20 cellular contexts compared by ENCODE assay signal in the genomic region with DNA sequence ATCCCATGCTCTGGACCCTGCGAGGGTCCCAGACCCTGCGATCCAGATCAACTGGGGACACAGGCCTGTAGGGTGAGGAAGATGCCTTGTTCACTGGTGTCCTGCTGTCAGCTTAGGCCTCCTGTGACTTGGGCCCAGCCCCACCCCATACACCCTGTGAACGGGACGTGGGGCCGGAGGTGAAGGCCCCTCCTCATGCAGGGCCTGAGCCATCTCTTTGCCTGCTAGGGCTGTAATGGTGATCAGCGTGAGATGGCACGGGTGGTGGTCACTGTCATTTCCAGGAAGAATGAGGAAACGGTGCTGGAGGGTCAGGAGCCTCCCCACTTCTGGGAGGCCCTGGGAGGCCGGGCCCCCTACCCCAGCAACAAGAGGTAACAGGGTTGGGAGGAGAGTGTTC. TPM values are rescaled to one million over a fixed set of nuclear protein-coding genes. Genes with fewer than 3 reads are reported as not detected.
DNase-seq lines count a peak whose midpoint lies in the region; ATAC-seq lines count a peak whose summit lies in the region.
"Had no signal": no experiment of that assay in that cellular context is flagged by ENCODE, and none has a peak within 500 bp of the region (broad histone marks: within the 10 kb centered on the region; RNA-seq: fewer than 3 reads in every experiment).

No MANE protein-coding gene starts in this region.

- peak overlapping the region; percentile 48 for H3K27ac Mint-ChIP-seq in activated T-cell treated with anti-CD3 and anti-CD28 coated beads, Interleukin-2, amount 50 U/mL, for 24 hours
- peak overlapping the region; percentile 15 for H3K27ac Mint-ChIP-seq in activated CD4-positive, alpha-beta memory T cell treated with anti-CD3 and anti-CD28 coated beads for 36 hours

- H4K8ac ChIP-seq in mesenchymal stem cell (ENCODE audit: low read length) = peak overlapping the region; percentile 59

- 90% methylated on average over 9 of the region's 9 CpGs for WGBS in mesenchymal stem cell

- DNase-seq in activated T-cell treated with anti-CD3 and anti-CD28 coated beads, Interleukin-2, amount 50 U/mL, for 24 hours = no peak
- no peak for DNase-seq in activated T-cell treated with anti-CD3 and anti-CD28 coated beads, Interleukin-2, amount 50 U/mL, for 48 hours
- no peak for DNase-seq in activated CD4-positive, alpha-beta memory T cell treated with anti-CD3 and anti-CD28 coated beads for 36 hours
- DNase-seq in mesenchymal stem cell (no peak), hypothalamus (lab: John Stamatoyannopoulos, UW) (no peak), DMS79 treated with DMSO at 0.1 percent for 48 hours (lab: John Stamatoyannopoulos, UW) (no peak)
- DNase-seq: cerebellar nuclear complex, NCI-H1417 treated with DMSO at 0.1 percent for 48 hours, T1000 had no signal

- H2BK5ac ChIP-seq in mesenchymal stem cell (ENCODE audit: low read depth, low read length, poor library complexity, severe bottlenecking) = no peak overlapping the region

- H3K27ac ChIP-seq in mesenchymal stem cell (ENCODE audit: low read length, poor library complexity, severe bottlenecking) (no peak overlapping the region), stomach smooth muscle (ENCODE audit: low read length) (no peak overlapping the region)
- H3K27ac ChIP-seq: adrenal gland had no signal

- H3K9ac ChIP-seq in mesenchymal stem cell (ENCODE audit: low read length) = no peak overlapping the region
- H3K9ac ChIP-seq in stomach smooth muscle (ENCODE audit: low read length in 2 of 2) = peak overlapping the region; percentile 47

- H3K4ac ChIP-seq in mesenchymal stem cell (ENCODE audit: low read depth in 1 of 2, low read length in 2 of 2) = no peak overlapping the region

- H3K27me3 Mint-ChIP-seq in activated T-cell treated with anti-CD3 and anti-CD28 coated beads, Interleukin-2, amount 50 U/mL, for 24 hours = no peaks in the 10 kb centered on the region
- no peaks in the 10 kb centered on the region for H3K27me3 Mint-ChIP-seq in activated CD4-positive, alpha-beta memory T cell treated with anti-CD3 and anti-CD28 coated beads for 36 hours
- H3K27me3 Mint-ChIP-seq: natural killer cell treated with Interleukin-12 subunit alpha and Interleukin-12 subunit beta and Interleukin-15 and Interleukin-18, amount 100 ng/mL, for 72 hours; type B pancreatic cell had no signal

- no peak overlapping the region for H3K4me3 Mint-ChIP-seq in activated T-cell treated with anti-CD3 and anti-CD28 coated beads, Interleukin-2, amount 50 U/mL, for 24 hours
- no peak overlapping the region for H3K4me3 Mint-ChIP-seq in activated CD4-positive, alpha-beta memory T cell treated with anti-CD3 and anti-CD28 coated beads for 36 hours
- H3K4me3 Mint-ChIP-seq: natural killer cell treated with Interleukin-12 subunit alpha and Interleukin-12 subunit beta and Interleukin-15 and Interleukin-18, amount 100 ng/mL, for 72 hours; type B pancreatic cell had no signal

- H2BK120ac ChIP-seq in mesenchymal stem cell (ENCODE audit: low read depth, low read length) = no peak overlapping the region

- peaks cover 84% of the 10 kb centered on the region for H3K36me3 Mint-ChIP-seq in activated T-cell treated with anti-CD3 and anti-CD28 coated beads, Interleukin-2, amount 50 U/mL, for 24 hours (ENCODE audit: low read depth)
- peaks cover 9% of the 10 kb centered on the region for H3K36me3 Mint-ChIP-seq in activated CD4-positive, alpha-beta memory T cell treated with anti-CD3 and anti-CD28 coated beads for 36 hours
- H3K36me3 Mint-ChIP-seq: natural killer cell treated with Interleukin-12 subunit alpha and Interleukin-12 subunit beta and Interleukin-15 and Interleukin-18, amount 100 ng/mL, for 72 hours had no signal

- no peaks in the 10 kb centered on the region for H3K9me3 ChIP-seq in mesenchymal stem cell (ENCODE audit: control insufficient read depth, low read length)
- H3K9me3 ChIP-seq in stomach smooth muscle (ENCODE audit: control insufficient read depth in 2 of 2, low read length in 2 of 2) = no peaks in the 10 kb centered on the region
- H3K9me3 ChIP-seq: adrenal gland; BLaER1 treated with 17β-estradiol and CSF1 and Interleukin-3, amounts not matched to agents 10 nM and 100 nM; right atrium auricular region had no signal

- no peak overlapping the region for H3K23ac ChIP-seq in mesenchymal stem cell (ENCODE audit: low read length in 2 of 2)

- H3K4me1 ChIP-seq in mesenchymal stem cell (ENCODE audit: control insufficient read depth, insufficient read depth, low read depth, low read length) (peaks cover 13% of the 10 kb centered on the region), stomach smooth muscle (ENCODE audit: control insufficient read depth, insufficient read depth, low read length) (peaks cover 21% of the 10 kb centered on the region)

- no peak overlapping the region for H2BK12ac ChIP-seq in mesenchymal stem cell (ENCODE audit: low read length in 2 of 2)

- POLR2A ChIA-PET in activated CD4-positive, alpha-beta memory T cell treated with anti-CD3 and anti-CD28 coated beads for 36 hours (lab: Charles Lee) = no interaction called here

- no peak overlapping the region for H2AK5ac ChIP-seq in mesenchymal stem cell (ENCODE audit: low read length, severe bottlenecking)

- H2AFZ ChIP-seq in mesenchymal stem cell (ENCODE audit: low read depth, low read length) = no peak overlapping the region

- intact Hi-C loops in activated CD4-positive, alpha-beta memory T cell treated with anti-CD3 and anti-CD28 coated beads for 36 hours (cut with micrococcal nuclease) = loop anchor here (1.0 kb wide), 1 partner anchor 29 kb away; no protein-coding TSS in a partner anchor

- no peak overlapping the region for H4K91ac ChIP-seq in mesenchymal stem cell (ENCODE audit: low read length)

- peaks cover 32% of the 10 kb centered on the region for H3K4me1 Mint-ChIP-seq in activated T-cell treated with anti-CD3 and anti-CD28 coated beads, Interleukin-2, amount 50 U/mL, for 24 hours (ENCODE audit: low read depth)
- H3K4me1 Mint-ChIP-seq in activated CD4-positive, alpha-beta memory T cell treated with anti-CD3 and anti-CD28 coated beads for 36 hours (ENCODE audit: low read depth) = peaks cover 31% of the 10 kb centered on the region

- no peak for ATAC-seq in GM18861 (IDR thresholded peaks at IDR 0.05; ENCODE audit: unreplicated experiment)

- no peak overlapping the region for H3K14ac ChIP-seq in mesenchymal stem cell (ENCODE audit: low read length in 2 of 2)

- no peak overlapping the region for H3K4me2 ChIP-seq in mesenchymal stem cell (ENCODE audit: low read length, poor library complexity, severe bottlenecking)

- no peak overlapping the region for H3K18ac ChIP-seq in mesenchymal stem cell (ENCODE audit: low read depth in 1 of 2, low read length in 2 of 2)

- H3K36me3 ChIP-seq in mesenchymal stem cell (ENCODE audit: control insufficient read depth in 1 of 2, insufficient read depth in 2 of 2, low read depth in 1 of 2, low read length in 2 of 2) (peaks cover 25 to 51% of the 10 kb centered on the region in 2 experiments), stomach smooth muscle (ENCODE audit: control insufficient read depth in 2 of 2, insufficient read depth in 2 of 2, low read length in 2 of 2) (peaks cover 3 to 16% of the 10 kb centered on the region in 2 donors)

- no peaks in the 10 kb centered on the region for H3K79me1 ChIP-seq in mesenchymal stem cell (replicated peaks; ENCODE audit: low read length, poor library complexity, severe bottlenecking)

- H3K9me3 Mint-ChIP-seq in activated T-cell treated with anti-CD3 and anti-CD28 coated beads, Interleukin-2, amount 50 U/mL, for 24 hours = no peaks in the 10 kb centered on the region
- no peaks in the 10 kb centered on the region for H3K9me3 Mint-ChIP-seq in activated CD4-positive, alpha-beta memory T cell treated with anti-CD3 and anti-CD28 coated beads for 36 hours
- H3K9me3 Mint-ChIP-seq: natural killer cell treated with Interleukin-12 subunit alpha and Interleukin-12 subunit beta and Interleukin-15 and Interleukin-18, amount 100 ng/mL, for 72 hours; type B pancreatic cell had no signal

- H3K4me3 ChIP-seq in mesenchymal stem cell (ENCODE audit: insufficient read depth in 1 of 2, low read depth in 1 of 2, low read length in 2 of 2) (no peak overlapping the region), stomach smooth muscle (ENCODE audit: low read length in 2 of 2) (no peak overlapping the region)
- H3K4me3 ChIP-seq: adrenal gland; BLaER1 treated with 17β-estradiol and CSF1 and Interleukin-3, amounts not matched to agents 10 nM and 100 nM had no signal

- H3K27me3 ChIP-seq in mesenchymal stem cell (ENCODE audit: control insufficient read depth in 1 of 2, insufficient read depth in 1 of 2, low read length in 2 of 2) (no peaks in the 10 kb centered on the region), stomach smooth muscle (ENCODE audit: control insufficient read depth in 1 of 2, insufficient read depth in 2 of 2, low read length in 2 of 2) (no peaks in the 10 kb centered on the region)
- H3K27me3 ChIP-seq: adrenal gland; BLaER1 treated with 17β-estradiol and CSF1 and Interleukin-3, amounts not matched to agents 10 nM and 100 nM; right atrium auricular region had no signal

- H2BK15ac ChIP-seq in mesenchymal stem cell (ENCODE audit: low read depth, poor library complexity, severe bottlenecking) = no peak overlapping the region

- CTCF ChIA-PET in activated CD4-positive, alpha-beta memory T cell treated with anti-CD3 and anti-CD28 coated beads for 36 hours (lab: Charles Lee) = interaction anchor here (1.1 to 2.4 kb wide), 7 partner anchors 10 to 477 kb away, joined by 3 to 16 read pairs (median 6); partner anchors contain the start of gene DLEC1

RNA-seq across cellular contexts. Expression of gene VILL, which starts 12.4 kb away (rescaled TPM):
- total RNA-seq in activated CD4-positive, alpha-beta memory T cell treated with anti-CD3 and anti-CD28 coated beads for 36 hours = 10 to 100 TPM in 1 of 2 experiments, 1 to 10 TPM in 1; 9.9 to 11.3 TPM
- 0.98 TPM for polyA plus RNA-seq in mesenchymal stem cell (2013, experiment 1 of 2)
- 1.0 TPM for polyA plus RNA-seq in mesenchymal stem cell (2013, experiment 2 of 2)

RNA-seq across cellular contexts. Expression of gene PLCD1, which starts 26.5 kb away (rescaled TPM):
- total RNA-seq in activated CD4-positive, alpha-beta memory T cell treated with anti-CD3 and anti-CD28 coated beads for 36 hours = 10 to 100 TPM; 17.3 to 17.6 TPM
- 16.1 TPM for polyA plus RNA-seq in mesenchymal stem cell (2013, experiment 1 of 2)
- 16.2 TPM for polyA plus RNA-seq in mesenchymal stem cell (2013, experiment 2 of 2)

RNA-seq across cellular contexts. Expression of gene DLEC1, which starts 36.1 kb away (rescaled TPM):
- 1 to 10 TPM in 1 of 2 experiments, under 1 TPM in 1; 0.70 to 1.1 TPM for total RNA-seq in activated CD4-positive, alpha-beta memory T cell treated with anti-CD3 and anti-CD28 coated beads for 36 hours
- polyA plus RNA-seq in mesenchymal stem cell (2013, experiment 1 of 2) = 0.01 TPM
- 0.01 TPM for polyA plus RNA-seq in mesenchymal stem cell (2013, experiment 2 of 2)
- total RNA-seq: A172, Daoy, endothelial cell of umbilical vein, SK-MEL-5 had no signal
- polyA plus RNA-seq: endothelial cell of umbilical vein had no signal
